Comparison of ENCODE assay signal across 8 cellular contexts in the genomic region with DNA sequence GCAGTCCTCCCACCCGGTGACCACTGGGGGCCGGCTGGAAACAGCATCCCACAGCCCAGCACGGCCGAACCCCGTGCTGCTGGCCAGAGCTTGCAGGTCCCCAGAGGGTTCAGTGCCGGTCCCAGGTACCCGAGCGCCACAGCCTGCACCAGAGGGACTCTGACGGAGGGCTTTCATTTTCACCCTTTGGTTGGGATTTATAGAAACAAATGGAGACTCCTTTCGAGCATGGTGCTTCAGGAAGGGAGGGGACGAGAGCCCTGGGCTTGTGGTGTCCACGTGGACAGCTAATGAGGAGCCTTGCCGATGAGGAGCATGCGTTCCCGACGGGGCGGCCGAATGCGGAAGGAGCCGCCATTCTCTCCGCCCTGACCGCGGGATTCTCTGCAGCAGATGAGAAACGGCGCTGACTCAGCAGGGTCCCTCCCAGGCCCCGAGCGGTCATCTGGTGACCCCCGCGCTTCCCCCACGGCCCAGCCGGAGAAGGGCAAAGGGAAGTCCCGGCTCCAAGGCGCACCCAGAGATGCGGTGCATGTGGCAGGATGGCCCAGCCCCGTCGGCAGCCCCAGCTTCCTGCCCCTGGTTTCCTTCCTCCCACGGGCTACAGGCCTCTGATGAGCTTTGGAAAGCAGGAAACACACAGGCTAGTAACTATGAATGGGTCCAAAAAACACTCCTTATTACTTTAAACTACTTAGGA. TPM values are rescaled to one million over a fixed set of nuclear protein-coding genes. Genes with fewer than 3 reads are reported as not detected.
DNase-seq lines count a peak whose midpoint lies in the region; ATAC-seq and TF ChIP-seq lines count a peak whose summit lies in the region.

No MANE protein-coding gene starts in this region.

- H3K27ac ChIP-seq in BLaER1 = peak overlapping the region; percentile 92
- peak overlapping the region; percentile 78 to 93 (median 92) for H3K27ac ChIP-seq in heart right ventricle

- peak; percentile 86 to 93 (median 88) for ATAC-seq in heart right ventricle
- ATAC-seq in GM19467 (IDR thresholded peaks at IDR 0.05; ENCODE audit: unreplicated experiment) = no peak
- no peak for ATAC-seq in GM18520 (IDR thresholded peaks at IDR 0.05; ENCODE audit: unreplicated experiment)

- peak; percentile 55 for DNase-seq in NOMO-1 treated with DMSO at 0.1 percent for 48 hours (lab: John Stamatoyannopoulos, UW; ENCODE audit: unreplicated experiment)
- peak; percentile 34 for DNase-seq in activated gamma-delta T cell (lab: John Stamatoyannopoulos, UW)
- peak; percentile 81 to 82 for DNase-seq in heart right ventricle
- DNase-seq in stimulated activated CD4-positive, alpha-beta T cell treated with anti-CD3 and anti-CD28 coated beads, Interleukin-15, amount 100 ng/mL, for 24 hours = peak; percentile 81
- no peak for DNase-seq in ACHN

- H3K4me3 ChIP-seq in BLaER1 (peak overlapping the region; percentile 68), heart right ventricle (peak overlapping the region in 9 of 10 donors; percentile 31 to 54 (median 47))

- H3K4me1 ChIP-seq in BLaER1 = peaks cover 63% of the 10 kb centered on the region
- H3K4me1 ChIP-seq in heart right ventricle = peaks cover 15 to 51% (median 38%) of the 10 kb centered on the region in 9 donors

- peak overlapping the region; percentile 95 for H3K4me2 ChIP-seq in BLaER1

- H3K9me3 ChIP-seq in BLaER1 = no peaks in the 10 kb centered on the region
- no peaks in the 10 kb centered on the region for H3K9me3 ChIP-seq in heart right ventricle

- peaks cover 66% of the 10 kb centered on the region for H3K36me3 ChIP-seq in BLaER1
- H3K36me3 ChIP-seq in heart right ventricle = peaks cover 0 to 75% (median 11%) of the 10 kb centered on the region in 9 donors

- WGBS in heart right ventricle, 2 donors = 30 to 34% methylated on average over 37 of the region's 37 CpGs

- H4K20me1 ChIP-seq in BLaER1 = peaks cover 18% of the 10 kb centered on the region; the same call in 1 of the 2 replicates

- intact Hi-C loops in heart right ventricle (cut with DNase I) = loop anchor here in 1 of 10 donors (5.0 kb wide), 1 partner anchor 107 kb away; no protein-coding TSS in a partner anchor

- no peak for TF ChIP-seq CTCF in heart right ventricle (IDR thresholded peaks at IDR 0.05)

- in situ Hi-C loops in ACHN (cut with HindIII; ENCODE audit: low pct_ligation_motif_present, low pct_unique_long_range_greater_than_20kb, low sequenced_read_pairs) = no loop called here

- peak overlapping the region; percentile 81 for H3K9ac ChIP-seq in BLaER1

- H3K27me3 ChIP-seq in BLaER1 = no peaks in the 10 kb centered on the region
- H3K27me3 ChIP-seq in heart right ventricle = no peaks in the 10 kb centered on the region

RNA-seq across cellular contexts. Expression of a gene that starts 9.8 kb away (rescaled TPM):
- 10 to 100 TPM; 27.8 to 50.0 (median 37.9) TPM for total RNA-seq in heart right ventricle
- polyA plus RNA-seq in heart right ventricle = 10 to 100 TPM; 56.0 to 56.2 TPM

RNA-seq across cellular contexts. Expression of a gene that starts 46.2 kb away (rescaled TPM):
- total RNA-seq in heart right ventricle = 10 to 100 TPM; 49.6 to 74.8 (median 58.9) TPM
- 10 to 100 TPM; 41.5 to 68.0 TPM for polyA plus RNA-seq in heart right ventricle

RNA-seq across cellular contexts. Expression of a gene that starts 46.5 kb away (rescaled TPM):
- 10 to 100 TPM in 4 of 10 donors, 1 to 10 TPM in 6; 6.2 to 21.4 (median 9.2) TPM for total RNA-seq in heart right ventricle
- 10 to 100 TPM; 12.5 to 30.4 TPM for polyA plus RNA-seq in heart right ventricle

Comparison
In these comparisons a context has a peak if more than half of its experiments do, and no peak if none do; other contexts are left out.
1. ATAC-seq: peak in heart right ventricle (8 of 8); none in GM19467 (single experiment) and GM18520 (single experiment).